In genomic region chr12:39840422-39840821, GRCh38 we compare ENCODE assay signal across 34 cellular contexts.
"Had no signal": no experiment of that assay in that cellular context is flagged by ENCODE, and none has a peak within 500 bp of the region (broad histone marks: within the 10 kb centered on the region; RNA-seq: fewer than 3 reads in every experiment).

No MANE protein-coding gene starts in this region.

- FAIRE-seq: astrocyte, bronchial epithelial cell had no signal

- H3K4me1 ChIP-seq: adrenal gland, ascending aorta, breast epithelium had no signal

- H3K27ac ChIP-seq: adrenal gland, ascending aorta, body of pancreas, brain microvascular endothelial cell, breast epithelium, cardiac muscle cell had no signal

- H3K27me3 ChIP-seq: adrenal gland, ascending aorta, body of pancreas, brain microvascular endothelial cell, breast epithelium, cardiac muscle cell had no signal

- H3K9me3 ChIP-seq: adrenal gland, ascending aorta, body of pancreas, breast epithelium had no signal

- DNase-seq: activated effector memory CD4-positive, alpha-beta T cell treated with anti-CD3 and anti-CD28 coated beads, Interleukin-2, amount 50 U/mL, for 16 hours; activated effector memory CD4-positive, alpha-beta T cell treated with Interleukin-2 at 50 U/mL for 16 hours; activated gamma-delta T cell; activated gamma-delta T cell treated with Interleukin-2 at 50 U/mL for 16 hours; activated naive CD4-positive, alpha-beta T cell; activated naive CD4-positive, alpha-beta T cell treated with anti-CD3 and anti-CD28 coated beads for 36 hours; activated naive CD4-positive, alpha-beta T cell treated with anti-CD3 and anti-CD28 coated beads, Interleukin-2, amount 10 ng/mL, durations not matched to agents 7 days and 5 days; activated naive CD4-positive, alpha-beta T cell treated with anti-CD3 and anti-CD28 coated beads, Interleukin-2, amount 50 U/mL, for 16 hours; activated naive CD4-positive, alpha-beta T cell treated with Interleukin-2 at 50 U/mL for 16 hours; activated naive CD8-positive, alpha-beta T cell treated with anti-CD3 and anti-CD28 coated beads for 36 hours; activated naive CD8-positive, alpha-beta T cell treated with anti-CD3 and anti-CD28 coated beads, Interleukin-2, amount 10 ng/mL, durations not matched to agents 7 days and 5 days; activated naive CD8-positive, alpha-beta T cell treated with anti-CD3 and anti-CD28 coated beads, Interleukin-2, amount 50 U/mL, for 24 hours; activated T-cell treated with anti-CD3 and anti-CD28 coated beads, Interleukin-2, amount 50 U/mL, for 1 hour; activated T-cell treated with anti-CD3 and anti-CD28 coated beads, Interleukin-2, amount 50 U/mL, for 24 hours; activated T-cell treated with anti-CD3 and anti-CD28 coated beads, Interleukin-2, amount 50 U/mL, for 4 hours; activated T-cell treated with anti-CD3 and anti-CD28 coated beads, Interleukin-2, amount 50 U/mL, for 48 hours; activated T-cell treated with anti-CD3 and anti-CD28 coated beads, Interleukin-2, amount 50 U/mL, for 72 hours; adrenal gland; amniotic stem cell; amygdala; anterior cingulate cortex; aorta; body of pancreas; brain microvascular endothelial cell; caudate nucleus; central memory CD4-positive, alpha-beta T cell; cerebellar nuclear complex had no signal

- H3K4me3 ChIP-seq: adrenal gland, ascending aorta, body of pancreas, breast epithelium, cardiac muscle cell had no signal

- ATAC-seq: activated naive CD4-positive, alpha-beta T cell treated with anti-CD3 and anti-CD28 coated beads, Interleukin-2, amount 50 U/mL, for 72 hours; activated naive CD8-positive, alpha-beta T cell treated with anti-CD3 and anti-CD28 coated beads, Interleukin-2, amount 50 U/mL, for 24 hours; activated T-cell treated with anti-CD3 and anti-CD28 coated beads, Interleukin-2, amount 50 U/mL, for 4 hours; activated T-cell treated with anti-CD3 and anti-CD28 coated beads, Interleukin-2, amount 50 U/mL, for 72 hours; activated T-helper 17 cell treated with anti-CD3 and anti-CD28 coated beads, Interleukin-2, amount 50 U/mL, for 72 hours; body of pancreas had no signal

- H3K36me3 ChIP-seq: adrenal gland, ascending aorta, brain microvascular endothelial cell, breast epithelium, cardiac muscle cell had no signal
